In genomic region chr10:82750538-82750937, GRCh38 we compare ENCODE assay signal across 28 cellular contexts.
"Had no signal": no experiment of that assay in that cellular context is flagged by ENCODE, and none has a peak within 500 bp of the region (broad histone marks: within the 10 kb centered on the region; RNA-seq: fewer than 3 reads in every experiment).

No MANE protein-coding gene starts in this region.

- H3K36me3 ChIP-seq: colonic mucosa, esophagus muscularis mucosa, esophagus squamous epithelium, gastrocnemius medialis, gastroesophageal sphincter, heart left ventricle, heart right ventricle had no signal

- H3K79me2 ChIP-seq: hepatocyte had no signal

- DNase-seq: colonic mucosa; cortex of kidney; dermis blood vessel endothelial cell; dorsolateral prefrontal cortex; effector CD4-positive, alpha-beta T cell; effector CD8-positive, alpha-beta T cell; effector memory CD4-positive, alpha-beta T cell; effector memory CD8-positive, alpha-beta T cell; endodermal cell; erythroblast; esophagus squamous epithelium; foreskin fibroblast; foreskin keratinocyte; foreskin melanocyte; gastrocnemius medialis; glutamatergic neuron; head of caudate nucleus; heart left ventricle; heart right ventricle had no signal

- H3K4me3 ChIP-seq: colonic mucosa, coronary artery, dorsolateral prefrontal cortex, esophagus muscularis mucosa, esophagus squamous epithelium, gastrocnemius medialis, gastroesophageal sphincter, heart left ventricle, heart right ventricle, hepatocyte had no signal

- H3K27ac ChIP-seq: colonic mucosa, coronary artery, dorsolateral prefrontal cortex, epithelial cell of prostate, esophagus muscularis mucosa, esophagus squamous epithelium, foreskin keratinocyte, gastrocnemius medialis, gastroesophageal sphincter, heart left ventricle, heart right ventricle, hepatocyte had no signal

- H2AFZ ChIP-seq: hepatocyte had no signal

- ATAC-seq: effector memory CD8-positive, alpha-beta T cell; esophagus mucosa; foreskin keratinocyte; gastrocnemius medialis; gastroesophageal sphincter; heart left ventricle; heart right ventricle had no signal

- H3K4me2 ChIP-seq: hepatocyte had no signal

- FAIRE-seq: endometrium, endothelial cell of umbilical vein, frontal cortex had no signal

- H3K9me3 ChIP-seq: colonic mucosa, esophagus muscularis mucosa, esophagus squamous epithelium, gastrocnemius medialis, gastroesophageal sphincter, heart left ventricle, heart right ventricle had no signal

- H3K4me1 ChIP-seq: colonic mucosa, esophagus muscularis mucosa, esophagus squamous epithelium, foreskin keratinocyte, gastrocnemius medialis, gastroesophageal sphincter, heart left ventricle, heart right ventricle had no signal

- H3K27me3 ChIP-seq: colonic mucosa, dorsolateral prefrontal cortex, esophagus muscularis mucosa, esophagus squamous epithelium, foreskin keratinocyte, gastrocnemius medialis, gastroesophageal sphincter, heart left ventricle, heart right ventricle, hepatocyte had no signal
